Comparison of ENCODE assay signal across 1 cellular context in genomic region chr1:218366322-218367052, GRCh38.
TF ChIP-seq lines count a peak whose summit lies in the region.

No MANE protein-coding gene starts in this region.

TF ChIP-seq in HepG2, 621 proteins besides CTCF, POLR2A, EP300 and RAD21 (continued from another document):
- no peak for TF ChIP-seq PLSCR1 (CRISPR knock-in tag; IDR thresholded peaks at IDR 0.05; ENCODE audit: borderline replicate concordance)
- peak; percentile 69 for TF ChIP-seq FOXA3 (CRISPR knock-in tag; IDR thresholded peaks at IDR 0.05)
- no peak for TF ChIP-seq ZMYM2 (CRISPR knock-in tag; IDR thresholded peaks at IDR 0.05)
- TF ChIP-seq SYNCRIP (IDR thresholded peaks at IDR 0.05; ENCODE audit: insufficient read depth, low read depth, low read length), result no peak
- TF ChIP-seq MED1 (CRISPR knock-in tag; IDR thresholded peaks at IDR 0.05), result no peak
- TF ChIP-seq SALL2 (CRISPR knock-in tag; IDR thresholded peaks at IDR 0.05), result no peak; the same call in 1 of the 2 replicates
- 0 out of 2 replicates have a peak, but pooled peaks have one; percentile 32 for TF ChIP-seq ZNF710 (CRISPR knock-in tag; IDR thresholded peaks at IDR 0.05; ENCODE audit: borderline replicate concordance)
- TF ChIP-seq RAD51 (IDR thresholded peaks at IDR 0.05; ENCODE audit: borderline replicate concordance), result no peak
- no peak for TF ChIP-seq ZNF775 (CRISPR knock-in tag; IDR thresholded peaks at IDR 0.05; ENCODE audit: borderline replicate concordance)
- peak; percentile 29; the same call in 1 of the 3 replicates for TF ChIP-seq MXI1 (IDR thresholded peaks at IDR 0.05; ENCODE audit: borderline replicate concordance, low read depth, low read length)
